8 cellular contexts compared by ENCODE assay signal in genomic region chr15:75203908-75204263, GRCh38. TPM values are rescaled to one million over a fixed set of nuclear protein-coding genes. Genes with fewer than 3 reads are reported as not detected.
DNase-seq lines count a peak whose midpoint lies in the region; ATAC-seq and TF ChIP-seq lines count a peak whose summit lies in the region.

No MANE protein-coding gene starts in this region.

- H3K79me1 ChIP-seq in trophoblast cell (ENCODE audit: low read length) (peaks cover 20% of the 10 kb centered on the region), mesendoderm (ENCODE audit: low read length) (peaks cover 10% of the 10 kb centered on the region)

- H3K9ac ChIP-seq in OCI-LY3 (ENCODE audit: low read length) (peak overlapping the region; percentile 92), endocrine pancreas (ENCODE audit: control insufficient read depth, insufficient read depth, low read length) (peak overlapping the region; percentile 95), trophoblast cell (ENCODE audit: low read length) (no peak overlapping the region), mesendoderm (ENCODE audit: low read length) (no peak overlapping the region)

- H2BK12ac ChIP-seq in trophoblast cell (ENCODE audit: low read length): no peak overlapping the region

- no CpG with 5 or more reads among the region's 1 CpG for WGBS in trophoblast cell (ENCODE audit: extremely low coverage, insufficient coverage, insufficient read length)
- no CpG with 5 or more reads among the region's 1 CpG for WGBS in mesendoderm (ENCODE audit: extremely low coverage, insufficient coverage, low lambda C conversion rate)

- no peak for TF ChIP-seq CTCF in GM06990 (IDR thresholded peaks at IDR 0.05; ENCODE audit: insufficient read depth, low read length, poor library complexity, severe bottlenecking)
- no peak for TF ChIP-seq CTCF in OCI-LY3 (IDR thresholded peaks at IDR 0.05; ENCODE audit: low read depth, low read length)

- ATAC-seq in GM19455 (IDR thresholded peaks at IDR 0.05; ENCODE audit: unreplicated experiment): no peak

- no peak overlapping the region for H2AK5ac ChIP-seq in trophoblast cell (ENCODE audit: low read length)
- H2AK5ac ChIP-seq in mesendoderm (ENCODE audit: low read length): no peak overlapping the region

- H2BK120ac ChIP-seq in trophoblast cell (ENCODE audit: insufficient read depth, low read length, poor library complexity) (no peak overlapping the region), mesendoderm (ENCODE audit: low read depth, low read length) (no peak overlapping the region)

- no peak overlapping the region for H4K91ac ChIP-seq in trophoblast cell (ENCODE audit: low read depth, low read length)

- H3K56ac ChIP-seq in mesendoderm (ENCODE audit: low read length): no peak overlapping the region

- no peak overlapping the region for H2BK15ac ChIP-seq in mesendoderm (replicated peaks; ENCODE audit: low read depth)

- peak overlapping the region; percentile 95 for H3K4me2 ChIP-seq in OCI-LY3 (ENCODE audit: low read length)
- H3K4me2 ChIP-seq in trophoblast cell (ENCODE audit: low read length): no peak overlapping the region
- no peak overlapping the region for H3K4me2 ChIP-seq in mesendoderm (ENCODE audit: low read length)

- H3K9me3 ChIP-seq in OCI-LY3 (ENCODE audit: insufficient read depth, low read length) (no peaks in the 10 kb centered on the region), endocrine pancreas (ENCODE audit: control insufficient read depth, low read length) (no peaks in the 10 kb centered on the region), trophoblast cell (ENCODE audit: insufficient read depth, low read depth, low read length) (peaks cover 3% of the 10 kb centered on the region)

- no peak overlapping the region for H3K27ac ChIP-seq in OCI-LY3 (ENCODE audit: low read length)
- H3K27ac ChIP-seq in trophoblast cell (ENCODE audit: low read depth, low read length): no peak overlapping the region
- no peak overlapping the region for H3K27ac ChIP-seq in mesendoderm (ENCODE audit: low read depth, low read length)

- H2BK5ac ChIP-seq in trophoblast cell (ENCODE audit: low read depth, low read length, poor library complexity): no peak overlapping the region
- H2BK5ac ChIP-seq in mesendoderm (ENCODE audit: low read length): no peak overlapping the region

- H3K4ac ChIP-seq in trophoblast cell (ENCODE audit: low read depth, low read length): no peak overlapping the region
- H3K4ac ChIP-seq in mesendoderm (ENCODE audit: low read depth, low read length): no peak overlapping the region

- H3K36me3 ChIP-seq in GM06990 (ENCODE audit: control insufficient read depth, insufficient read depth, low read length) (peaks cover 35% of the 10 kb centered on the region), OCI-LY3 (replicated peaks; ENCODE audit: low read depth, low read length) (peaks cover 20% of the 10 kb centered on the region), endocrine pancreas (ENCODE audit: control insufficient read depth, insufficient read depth, low read length) (no peaks in the 10 kb centered on the region), trophoblast cell (ENCODE audit: control insufficient read depth in 1 of 2, insufficient read depth in 2 of 2, low read length in 2 of 2) (peaks cover 26 to 30% of the 10 kb centered on the region in 2 experiments), mesendoderm (ENCODE audit: control insufficient read depth, insufficient read depth, low read length) (peaks cover 6% of the 10 kb centered on the region)

- H3K4me1 ChIP-seq in OCI-LY3 (ENCODE audit: low read length): peaks cover 39% of the 10 kb centered on the region
- H3K4me1 ChIP-seq in endocrine pancreas (ENCODE audit: control insufficient read depth, insufficient read depth, low read length): no peaks in the 10 kb centered on the region
- H3K4me1 ChIP-seq in trophoblast cell (ENCODE audit: control insufficient read depth in 1 of 2, insufficient read depth in 2 of 2, low read length in 2 of 2): peaks cover 18 to 23% of the 10 kb centered on the region in 2 experiments
- H3K4me1 ChIP-seq in mesendoderm (ENCODE audit: control insufficient read depth, low read depth, low read length): peaks cover 9% of the 10 kb centered on the region

- no peak for DNase-seq in GM06990 (ENCODE audit: extremely low read depth, insufficient read length)
- no peak for DNase-seq in trophoblast cell
- DNase-seq in cerebellar nuclear complex (lab: John Stamatoyannopoulos, UW): no peak
- DNase-seq in SKM-1 (lab: John Stamatoyannopoulos, UW; ENCODE audit: unreplicated experiment): no peak
- DNase-seq in mesendoderm: no peak

- H3K18ac ChIP-seq in trophoblast cell (ENCODE audit: low read length) (peak overlapping the region; percentile 14), mesendoderm (ENCODE audit: low read length) (no peak overlapping the region)

- H4K5ac ChIP-seq in mesendoderm (ENCODE audit: low read length): no peak overlapping the region

- no peak overlapping the region for H4K8ac ChIP-seq in trophoblast cell (ENCODE audit: low read depth, low read length)
- H4K8ac ChIP-seq in mesendoderm (ENCODE audit: low read depth, low read length): no peak overlapping the region

- H3K23ac ChIP-seq in trophoblast cell (ENCODE audit: low read length) (no peak overlapping the region), mesendoderm (ENCODE audit: low read length) (no peak overlapping the region)

- H3K79me2 ChIP-seq in OCI-LY3 (ENCODE audit: low read length) (peaks cover 67% of the 10 kb centered on the region), trophoblast cell (ENCODE audit: control insufficient read depth, insufficient read depth, low read length, poor library complexity) (peaks cover 14% of the 10 kb centered on the region), mesendoderm (ENCODE audit: control insufficient read depth, insufficient read depth, low read length) (peaks cover 23% of the 10 kb centered on the region)

- no peak overlapping the region for H4K12ac ChIP-seq in trophoblast cell (ENCODE audit: low read depth, low read length)

- H4K20me1 ChIP-seq in OCI-LY3 (ENCODE audit: insufficient read depth, low read length): peaks cover 57% of the 10 kb centered on the region

- H2AFZ ChIP-seq in OCI-LY3 (ENCODE audit: low read depth, low read length): no peak overlapping the region
- H2AFZ ChIP-seq in trophoblast cell (ENCODE audit: insufficient read depth, low read length, poor library complexity): no peak overlapping the region

- no peak overlapping the region for H3K14ac ChIP-seq in trophoblast cell (ENCODE audit: low read length)

- H3K4me3 ChIP-seq in GM06990 (replicated peaks; ENCODE audit: low read depth, low read length) (peak overlapping the region; percentile 75), OCI-LY3 (ENCODE audit: low read length) (peak overlapping the region; percentile 86), endocrine pancreas (ENCODE audit: control insufficient read depth, insufficient read depth, low read length) (peak overlapping the region; percentile 52), trophoblast cell (ENCODE audit: low read depth, low read length) (no peak overlapping the region), mesendoderm (ENCODE audit: low read length) (no peak overlapping the region)

- H3K27me3 ChIP-seq in GM06990 (replicated peaks; ENCODE audit: control insufficient read depth, insufficient read depth, low read length) (no peaks in the 10 kb centered on the region), OCI-LY3 (ENCODE audit: low read depth, low read length) (peaks cover 15% of the 10 kb centered on the region), endocrine pancreas (ENCODE audit: control insufficient read depth, insufficient read depth, low read length) (no peaks in the 10 kb centered on the region), trophoblast cell (ENCODE audit: insufficient read depth, low read length) (no peaks in the 10 kb centered on the region), mesendoderm (ENCODE audit: insufficient read depth, low read length, poor library complexity) (no peaks in the 10 kb centered on the region)

RNA-seq across cellular contexts. Expression of gene C15orf39, which starts 2.2 kb away (rescaled TPM):
- polyA plus RNA-seq in trophoblast cell (2013): 9.6 and 9.8 TPM in 2 replicates
- polyA plus RNA-seq in mesendoderm (2013, experiment 1 of 2): 8.7 TPM
- polyA plus RNA-seq in mesendoderm (2013, experiment 2 of 2): 9.6 TPM

RNA-seq across cellular contexts. Expression of gene GOLGA6C, which starts 54.2 kb away (rescaled TPM):
- polyA plus RNA-seq in trophoblast cell (2013): 0.03 and 0.06 TPM in 2 replicates
- 0.04 TPM for polyA plus RNA-seq in mesendoderm (2013, experiment 1 of 2)
- 0.06 TPM for polyA plus RNA-seq in mesendoderm (2013, experiment 2 of 2)

Comparison
In these comparisons a context has a peak if more than half of its experiments do, and no peak if none do; other contexts are left out.
1. H3K4me3 ChIP-seq: peak in GM06990 (single experiment), OCI-LY3 (single experiment) and endocrine pancreas (single experiment); none in trophoblast cell (single experiment) and mesendoderm (single experiment).
2. H3K9ac ChIP-seq: peak in OCI-LY3 (single experiment) and endocrine pancreas (single experiment); none in trophoblast cell (single experiment) and mesendoderm (single experiment).